16 cellular contexts compared by ENCODE assay signal in genomic region chr10:239109-239508, GRCh38.
DNase-seq lines count a peak whose midpoint lies in the region; ATAC-seq and TF ChIP-seq lines count a peak whose summit lies in the region.
"Had no signal": no experiment of that assay in that cellular context is flagged by ENCODE, and none has a peak within 500 bp of the region (broad histone marks: within the 10 kb centered on the region; RNA-seq: fewer than 3 reads in every experiment).

No MANE protein-coding gene starts in this region.

- no peak overlapping the region for H3K4me2 ChIP-seq in skeletal muscle satellite cell (ENCODE audit: low read length)
- no peak overlapping the region for H3K4me2 ChIP-seq in MM.1S (ENCODE audit: low read depth, low read length)
- H3K4me2 ChIP-seq: KMS-11 had no signal

- peaks cover 11% of the 10 kb centered on the region for H3K36me3 Mint-ChIP-seq in chondrocyte (ENCODE audit: low read depth)

- H2AFZ ChIP-seq in MM.1S (ENCODE audit: low read length), result no peak overlapping the region

- H3K36me3 ChIP-seq in skeletal muscle satellite cell (ENCODE audit: insufficient read depth, low read length) (peaks cover 12% of the 10 kb centered on the region), MM.1S (replicated peaks; ENCODE audit: insufficient read depth, low read length) (peaks cover 5% of the 10 kb centered on the region; the same call in 1 of the 2 replicates)

- peak overlapping the region; percentile 33 for H3K27ac Mint-ChIP-seq in chondrocyte (ENCODE audit: unreplicated experiment)
- no peak overlapping the region for H3K27ac Mint-ChIP-seq in stimulated activated naive CD8-positive, alpha-beta T cell treated with anti-CD3 and anti-CD28 coated beads, Interleukin-15, amount 100 ng/mL, for 72 hours
- H3K27ac Mint-ChIP-seq: activated CD8-positive, alpha-beta T cell treated with anti-CD3 and anti-CD28 coated beads for 36 hours; activated T-helper 2 cell treated with anti-CD3 and anti-CD28 coated beads, Interferon-gamma antibody, Interleukin-2, Interleukin-4, amounts not matched to agents 10 μg/mL and 5 μg/mL and 100 μg/mL, durations not matched to agents 14 hours and 24 hours and 36 hours; progenitor cell of endocrine pancreas had no signal

- H4K20me1 ChIP-seq in MM.1S (ENCODE audit: insufficient read depth, low read length), result no peaks in the 10 kb centered on the region

- H3K27me3 ChIP-seq in skeletal muscle satellite cell (ENCODE audit: control insufficient read depth, insufficient read depth, low read length), result no peaks in the 10 kb centered on the region
- no peaks in the 10 kb centered on the region for H3K27me3 ChIP-seq in MM.1S (replicated peaks; ENCODE audit: insufficient read depth, low read length)

- no peaks in the 10 kb centered on the region for H3F3A ChIP-seq in MM.1S (ENCODE audit: insufficient read depth, low read length)

- no peaks in the 10 kb centered on the region for H3K9me3 Mint-ChIP-seq in chondrocyte (ENCODE audit: low read depth)
- no peaks in the 10 kb centered on the region for H3K9me3 Mint-ChIP-seq in stimulated activated naive CD8-positive, alpha-beta T cell treated with anti-CD3 and anti-CD28 coated beads, Interleukin-15, amount 100 ng/mL, for 72 hours
- H3K9me3 Mint-ChIP-seq: activated CD8-positive, alpha-beta T cell treated with anti-CD3 and anti-CD28 coated beads for 36 hours; activated T-helper 2 cell treated with anti-CD3 and anti-CD28 coated beads, Interferon-gamma antibody, Interleukin-2, Interleukin-4, amounts not matched to agents 10 μg/mL and 5 μg/mL and 100 μg/mL, durations not matched to agents 14 hours and 24 hours and 36 hours had no signal

- TF ChIP-seq CTCF in chondrocyte (IDR thresholded peaks at IDR 0.05), result peak; percentile 37
- no peak for TF ChIP-seq CTCF in MM.1S (IDR thresholded peaks at IDR 0.05; ENCODE audit: low read length)

- H3K9me2 ChIP-seq in MM.1S (replicated peaks; ENCODE audit: insufficient read depth, low read length), result no peaks in the 10 kb centered on the region

- H3K27me3 Mint-ChIP-seq in chondrocyte (ENCODE audit: low read depth), result no peaks in the 10 kb centered on the region
- H3K27me3 Mint-ChIP-seq in stimulated activated naive CD8-positive, alpha-beta T cell treated with anti-CD3 and anti-CD28 coated beads, Interleukin-15, amount 100 ng/mL, for 72 hours, result no peaks in the 10 kb centered on the region
- H3K27me3 Mint-ChIP-seq: activated CD8-positive, alpha-beta T cell treated with anti-CD3 and anti-CD28 coated beads for 36 hours; progenitor cell of endocrine pancreas had no signal

- H3K4me3 Mint-ChIP-seq in chondrocyte (ENCODE audit: unreplicated experiment), result no peak overlapping the region
- H3K4me3 Mint-ChIP-seq in stimulated activated naive CD8-positive, alpha-beta T cell treated with anti-CD3 and anti-CD28 coated beads, Interleukin-15, amount 100 ng/mL, for 72 hours, result no peak overlapping the region
- H3K4me3 Mint-ChIP-seq: activated CD8-positive, alpha-beta T cell treated with anti-CD3 and anti-CD28 coated beads for 36 hours had no signal

- H3K4me3 ChIP-seq in skeletal muscle satellite cell (ENCODE audit: low read length), result no peak overlapping the region
- no peak overlapping the region for H3K4me3 ChIP-seq in MM.1S (ENCODE audit: low read length)
- H3K4me3 ChIP-seq: mucosa of descending colon had no signal

- no peaks in the 10 kb centered on the region for H3K79me2 ChIP-seq in MM.1S (ENCODE audit: low read length)

- no peak overlapping the region for H3K27ac ChIP-seq in MM.1S (ENCODE audit: low read length)
- H3K27ac ChIP-seq: KMS-11 had no signal

- H3K9me3 ChIP-seq in skeletal muscle satellite cell (replicated peaks; ENCODE audit: low read length), result no peaks in the 10 kb centered on the region
- H3K9me3 ChIP-seq in MM.1S (replicated peaks; ENCODE audit: insufficient read depth, low read length), result no peaks in the 10 kb centered on the region
- H3K9me3 ChIP-seq: mucosa of descending colon had no signal

- H3K4me1 Mint-ChIP-seq in chondrocyte (ENCODE audit: low read depth), result peaks cover 17% of the 10 kb centered on the region
- no peaks in the 10 kb centered on the region for H3K4me1 Mint-ChIP-seq in stimulated activated naive CD8-positive, alpha-beta T cell treated with anti-CD3 and anti-CD28 coated beads, Interleukin-15, amount 100 ng/mL, for 72 hours

- no peak for ATAC-seq in stimulated activated naive CD8-positive, alpha-beta T cell treated with anti-CD3 and anti-CD28 coated beads, Interleukin-15, amount 100 ng/mL, for 72 hours
- ATAC-seq: activated CD8-positive, alpha-beta T cell treated with anti-CD3 and anti-CD28 coated beads for 36 hours; mucosa of descending colon had no signal

- H3K9ac ChIP-seq in skeletal muscle satellite cell (ENCODE audit: low read depth, low read length), result peak overlapping the region; percentile 33
- no peak overlapping the region for H3K9ac ChIP-seq in MM.1S (ENCODE audit: low read length)
- H3K9ac ChIP-seq: KMS-11 had no signal

- H3K4me1 ChIP-seq in skeletal muscle satellite cell (ENCODE audit: control insufficient read depth, insufficient read depth, low read length) (peaks cover 10% of the 10 kb centered on the region), MM.1S (ENCODE audit: low read length) (no peaks in the 10 kb centered on the region)

- DNase-seq in NCI-H2227 (lab: John Stamatoyannopoulos, UW; ENCODE audit: unreplicated experiment) (peak; percentile 11), NCI-H2227 treated with DMSO at 0.1 percent for 48 hours (lab: John Stamatoyannopoulos, UW) (no peak), NCI-H146 (lab: John Stamatoyannopoulos, UW) (peak; percentile 83), chondrocyte (ENCODE audit: low spot score) (no peak), NCI-H128 (lab: John Stamatoyannopoulos, UW; ENCODE audit: unreplicated experiment) (no peak), MM.1S (no peak)
- DNase-seq in stimulated activated naive CD8-positive, alpha-beta T cell treated with anti-CD3 and anti-CD28 coated beads, Interleukin-15, amount 100 ng/mL, for 72 hours, result no peak
- DNase-seq: activated CD8-positive, alpha-beta T cell treated with anti-CD3 and anti-CD28 coated beads for 36 hours; anterior cingulate cortex; DMS79 treated with DMSO at 0.1 percent for 48 hours; SIG-M5 had no signal

Comparison
In these comparisons a context has a peak if more than half of its experiments do, and no peak if none do; other contexts are left out.
1. DNase-seq: peak in NCI-H2227 (single experiment) and NCI-H146 (single experiment); none in NCI-H2227 treated with DMSO at 0.1 percent for 48 hours (single experiment), chondrocyte (single experiment), NCI-H128 (single experiment), stimulated activated naive CD8-positive, alpha-beta T cell treated with anti-CD3 and anti-CD28 coated beads, Interleukin-15, amount 100 ng/mL, for 72 hours (0 of 2) and MM.1S (single experiment).